In the genomic region with DNA sequence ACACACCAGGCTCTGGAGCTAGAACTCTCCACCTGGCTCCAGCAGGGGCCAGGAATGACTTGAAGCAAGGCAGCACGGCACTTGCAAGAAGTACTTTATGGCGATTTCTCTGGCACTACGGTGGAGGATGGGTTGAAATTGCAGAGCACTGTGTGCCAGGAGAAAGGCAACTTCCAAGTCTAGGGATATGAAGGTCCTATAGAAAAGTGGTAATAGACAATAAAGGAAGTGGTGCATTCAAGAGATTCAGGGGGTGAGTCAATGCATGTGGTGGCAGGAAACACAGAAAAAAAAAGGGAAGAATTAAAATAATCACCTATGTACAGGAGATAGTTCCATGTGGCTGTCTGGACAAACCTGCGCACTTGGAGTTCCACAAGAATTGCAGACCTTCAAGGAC, we compare ENCODE assay signal across 20 cellular contexts.
A peak's percentile ranks its signal among the peaks of the same experiment; 100 is the strongest.
DNase-seq lines count a peak whose midpoint lies in the region; ATAC-seq lines count a peak whose summit lies in the region.
"Had no signal": no experiment of that assay in that cellular context is flagged by ENCODE, and none has a peak within 500 bp of the region (broad histone marks: within the 10 kb centered on the region; RNA-seq: fewer than 3 reads in every experiment).

No MANE protein-coding gene starts in this region.

- no peaks in the 10 kb centered on the region for H3K4me1 Mint-ChIP-seq in activated T-helper 1 cell treated with anti-CD3 and anti-CD28 coated beads, Interleukin-12 subunit alpha, Interleukin-12 subunit beta, Interleukin-2, Interleukin-4 antibody, amounts not matched to agents 30 ng/mL and 10 ng/mL and 1 ng/mL, durations not matched to agents 14 hours and 24 hours and 36 hours (ENCODE audit: low read depth)
- H3K4me1 Mint-ChIP-seq: activated B cell treated with CpG ODN at 0.5 μM for 24 hours; immature natural killer cell; stimulated activated memory B cell treated with anti-CD40 and anti-IgM and Interleukin-4, amounts not matched to agents 10 μg/mL and 1 μg/mL and 100 μg/mL, for 72 hours had no signal

- no peaks in the 10 kb centered on the region for H3K27me3 Mint-ChIP-seq in activated T-helper 1 cell treated with anti-CD3 and anti-CD28 coated beads, Interleukin-12 subunit alpha, Interleukin-12 subunit beta, Interleukin-2, Interleukin-4 antibody, amounts not matched to agents 30 ng/mL and 10 ng/mL and 1 ng/mL, durations not matched to agents 14 hours and 24 hours and 36 hours (ENCODE audit: insufficient read depth)

- no peak for ATAC-seq in HG03460 (IDR thresholded peaks at IDR 0.05; ENCODE audit: unreplicated experiment)
- ATAC-seq: activated CD8-positive, alpha-beta T cell treated with anti-CD3 and anti-CD28 coated beads, Interleukin-2, amount 10 ng/mL, durations not matched to agents 7 days and 5 days; stimulated activated memory B cell treated with anti-CD40 and anti-IgM and Interleukin-4, amounts not matched to agents 10 μg/mL and 1 μg/mL and 100 μg/mL, for 72 hours had no signal

- no peak overlapping the region for H3K4me3 Mint-ChIP-seq in activated T-helper 1 cell treated with anti-CD3 and anti-CD28 coated beads, Interleukin-12 subunit alpha, Interleukin-12 subunit beta, Interleukin-2, Interleukin-4 antibody, amounts not matched to agents 30 ng/mL and 10 ng/mL and 1 ng/mL, durations not matched to agents 14 hours and 24 hours and 36 hours
- H3K4me3 Mint-ChIP-seq: activated B cell treated with CpG ODN at 0.5 μM for 24 hours; activated CD8-positive, alpha-beta T cell treated with anti-CD3 and anti-CD28 coated beads, Interleukin-2, amount 10 ng/mL, durations not matched to agents 7 days and 5 days; immature natural killer cell; stimulated activated memory B cell treated with anti-CD40 and anti-IgM and Interleukin-4, amounts not matched to agents 10 μg/mL and 1 μg/mL and 100 μg/mL, for 72 hours had no signal

- DNase-seq in NOMO-1 (lab: John Stamatoyannopoulos, UW; ENCODE audit: unreplicated experiment in 2 of 2) (peak; percentile 5 to 22), NOMO-1 treated with DMSO at 0.1 percent for 48 hours (lab: John Stamatoyannopoulos, UW; ENCODE audit: unreplicated experiment) (no peak), SW480 (ENCODE audit: low spot score) (peak; percentile 16), kidney tubule cell (ENCODE audit: low spot score) (peak; percentile 65), G401 (ENCODE audit: low spot score) (no peak), SKM-1 (lab: John Stamatoyannopoulos, UW; ENCODE audit: unreplicated experiment) (no peak)
- no peak for DNase-seq in activated T-helper 1 cell treated with anti-CD3 and anti-CD28 coated beads, Interleukin-12 subunit alpha, Interleukin-12 subunit beta, Interleukin-2, Interleukin-4 antibody, amounts not matched to agents 30 ng/mL and 10 ng/mL and 1 ng/mL, durations not matched to agents 14 hours and 24 hours and 36 hours (ENCODE audit: low spot score)
- DNase-seq: activated B cell treated with CpG ODN at 0.5 μM for 24 hours; activated CD8-positive, alpha-beta T cell treated with anti-CD3 and anti-CD28 coated beads, Interleukin-2, amount 10 ng/mL, durations not matched to agents 7 days and 5 days; DND-41; immature natural killer cell; left ventricle myocardium inferior; NCI-H1436; NCI-H524; RPMI8226; small intestine; T-helper 9 cell; testis had no signal

- intact Hi-C loops in activated T-helper 1 cell treated with anti-CD3 and anti-CD28 coated beads, Interleukin-12 subunit alpha, Interleukin-12 subunit beta, Interleukin-2, Interleukin-4 antibody, amounts not matched to agents 30 ng/mL and 10 ng/mL and 1 ng/mL, durations not matched to agents 14 hours and 24 hours and 36 hours (cut with micrococcal nuclease) = no loop called here

- in situ Hi-C loops in G401 (cut with HindIII; ENCODE audit: low sequenced_read_pairs) = no loop called here

- no peak overlapping the region for H3K27ac Mint-ChIP-seq in activated T-helper 1 cell treated with anti-CD3 and anti-CD28 coated beads, Interleukin-12 subunit alpha, Interleukin-12 subunit beta, Interleukin-2, Interleukin-4 antibody, amounts not matched to agents 30 ng/mL and 10 ng/mL and 1 ng/mL, durations not matched to agents 14 hours and 24 hours and 36 hours
- H3K27ac Mint-ChIP-seq: activated B cell treated with CpG ODN at 0.5 μM for 24 hours; activated CD8-positive, alpha-beta T cell treated with anti-CD3 and anti-CD28 coated beads, Interleukin-2, amount 10 ng/mL, durations not matched to agents 7 days and 5 days; immature natural killer cell; stimulated activated memory B cell treated with anti-CD40 and anti-IgM and Interleukin-4, amounts not matched to agents 10 μg/mL and 1 μg/mL and 100 μg/mL, for 72 hours had no signal

- no peaks in the 10 kb centered on the region for H3K36me3 Mint-ChIP-seq in activated T-helper 1 cell treated with anti-CD3 and anti-CD28 coated beads, Interleukin-12 subunit alpha, Interleukin-12 subunit beta, Interleukin-2, Interleukin-4 antibody, amounts not matched to agents 30 ng/mL and 10 ng/mL and 1 ng/mL, durations not matched to agents 14 hours and 24 hours and 36 hours (ENCODE audit: low read depth)
- H3K36me3 Mint-ChIP-seq: immature natural killer cell; stimulated activated memory B cell treated with anti-CD40 and anti-IgM and Interleukin-4, amounts not matched to agents 10 μg/mL and 1 μg/mL and 100 μg/mL, for 72 hours had no signal

- H3K9me3 Mint-ChIP-seq in activated T-helper 1 cell treated with anti-CD3 and anti-CD28 coated beads, Interleukin-12 subunit alpha, Interleukin-12 subunit beta, Interleukin-2, Interleukin-4 antibody, amounts not matched to agents 30 ng/mL and 10 ng/mL and 1 ng/mL, durations not matched to agents 14 hours and 24 hours and 36 hours = no peaks in the 10 kb centered on the region
- H3K9me3 Mint-ChIP-seq: activated B cell treated with CpG ODN at 0.5 μM for 24 hours; immature natural killer cell; stimulated activated memory B cell treated with anti-CD40 and anti-IgM and Interleukin-4, amounts not matched to agents 10 μg/mL and 1 μg/mL and 100 μg/mL, for 72 hours had no signal

Comparison
In these comparisons a context has a peak if more than half of its experiments do, and no peak if none do; other contexts are left out.
1. DNase-seq: peak in NOMO-1 (2 of 2), SW480 (single experiment) and kidney tubule cell (single experiment); none in NOMO-1 treated with DMSO at 0.1 percent for 48 hours (single experiment), G401 (single experiment), SKM-1 (single experiment) and activated T-helper 1 cell treated with anti-CD3 and anti-CD28 coated beads, Interleukin-12 subunit alpha, Interleukin-12 subunit beta, Interleukin-2, Interleukin-4 antibody, amounts not matched to agents 30 ng/mL and 10 ng/mL and 1 ng/mL, durations not matched to agents 14 hours and 24 hours and 36 hours (single experiment).